In the genomic region with DNA sequence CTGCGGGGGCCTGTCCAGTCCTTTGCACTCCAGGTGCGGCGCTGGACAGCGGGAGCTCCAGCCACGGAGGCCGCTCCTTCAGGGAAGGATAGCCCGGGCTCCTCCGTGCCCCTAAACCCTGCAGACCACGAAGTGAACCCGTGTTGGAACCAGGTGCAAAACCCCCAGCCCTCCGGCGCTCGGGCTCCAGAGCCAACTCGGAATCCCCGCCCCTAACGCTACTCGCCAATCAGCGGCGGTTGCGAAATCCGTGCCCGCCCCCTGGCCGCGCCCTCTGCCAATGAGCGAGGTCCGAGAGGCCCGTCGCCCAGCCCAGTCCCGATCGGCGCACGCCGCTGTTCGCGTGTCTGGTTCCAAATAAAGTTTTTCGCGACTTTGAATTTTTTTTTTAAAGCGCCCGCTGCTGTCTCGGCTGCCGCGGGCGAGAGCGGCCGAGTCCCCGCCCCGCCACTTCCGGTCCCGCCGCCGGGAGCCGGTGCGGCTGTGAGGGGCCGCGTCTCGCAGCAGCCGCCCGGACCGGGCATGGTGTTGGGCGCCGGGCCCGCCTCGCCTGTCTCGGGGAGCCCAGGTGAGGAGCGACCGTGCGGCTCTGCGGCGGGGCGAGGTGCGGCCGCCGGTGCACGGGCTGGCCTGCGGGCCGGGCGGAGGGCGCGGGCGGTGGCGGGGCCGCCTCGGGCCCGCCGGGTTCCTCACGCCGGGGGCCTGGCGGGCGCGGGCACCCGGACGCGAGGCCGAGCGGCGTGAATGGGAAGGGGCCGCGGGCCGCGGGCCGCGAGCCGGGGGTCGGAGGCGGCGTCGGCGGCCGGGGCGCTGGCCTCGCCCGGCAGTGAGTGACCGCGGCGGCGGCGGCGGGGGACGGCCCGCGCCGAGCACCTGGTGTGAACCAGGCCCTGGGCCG, we compare ENCODE assay signal across 8 cellular contexts. TPM values are rescaled to one million over a fixed set of nuclear protein-coding genes. Genes with fewer than 3 reads are reported as not detected.
DNase-seq lines count a peak whose midpoint lies in the region; FAIRE-seq and TF ChIP-seq lines count a peak whose summit lies in the region.

A gene with protein sequence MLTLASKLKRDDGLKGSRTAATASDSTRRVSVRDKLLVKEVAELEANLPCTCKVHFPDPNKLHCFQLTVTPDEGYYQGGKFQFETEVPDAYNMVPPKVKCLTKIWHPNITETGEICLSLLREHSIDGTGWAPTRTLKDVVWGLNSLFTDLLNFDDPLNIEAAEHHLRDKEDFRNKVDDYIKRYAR (plus strand): TSS at position 450 of the 898 bp plus-strand sequence. CDS start 6,094 bp downstream, outside the sequence.

- no peaks in the 10 kb centered on the region for H3K36me3 ChIP-seq in Loucy (ENCODE audit: insufficient read depth, low read length)
- no peaks in the 10 kb centered on the region for H3K36me3 ChIP-seq in neural cell (ENCODE audit: insufficient read depth, low read length)
- no peaks in the 10 kb centered on the region for H3K36me3 ChIP-seq in stomach

- FAIRE-seq in H54 (lab: Jason Lieb, UNC) = no peak

- H3K4me2 ChIP-seq in Loucy (ENCODE audit: low read depth, low read length, poor library complexity, severe bottlenecking) (peak within 1 kb of the TSS; percentile 92), neural cell (ENCODE audit: low read length) (peak within 1 kb of the TSS; percentile 83)

- H3K4me3 ChIP-seq in Loucy (ENCODE audit: low read length, poor library complexity, severe bottlenecking) (peak within 1 kb of the TSS; percentile 87), neural cell (ENCODE audit: low read length) (peak within 1 kb of the TSS; percentile 91), stomach (peak within 1 kb of the TSS; percentile 72 to 94 (median 84))

- TF ChIP-seq EP300 in neural cell (conservative IDR thresholded peaks at IDR 0.05; ENCODE audit: poor library complexity, severe bottlenecking) (peak; percentile 61), stomach (IDR thresholded peaks at IDR 0.05) (no peak)

- peak within 1 kb of the TSS; percentile 94 for H2AFZ ChIP-seq in Loucy (ENCODE audit: low read length)
- H2AFZ ChIP-seq in neural cell (ENCODE audit: low read depth, low read length) = peak within 1 kb of the TSS; percentile 93

- H3K79me2 ChIP-seq in Loucy (ENCODE audit: insufficient read depth, low read length) = peaks cover 46% of the 10 kb centered on the region
- H3K79me2 ChIP-seq in neural cell (replicated peaks; ENCODE audit: insufficient read depth, low read length) = peaks cover 45% of the 10 kb centered on the region

- H3K27me3 ChIP-seq in Loucy (ENCODE audit: insufficient read depth, low read length, poor library complexity, severe bottlenecking) = no peaks in the 10 kb centered on the region
- H3K27me3 ChIP-seq in neural cell (ENCODE audit: insufficient read depth, low read depth, low read length) = no peaks in the 10 kb centered on the region
- H3K27me3 ChIP-seq in stomach = no peaks in the 10 kb centered on the region

- H3K27ac ChIP-seq in neural cell (ENCODE audit: low read length) = peak within 1 kb of the TSS; percentile 33
- peak within 1 kb of the TSS; percentile 64 to 85 (median 80) for H3K27ac ChIP-seq in stomach

- H4K20me1 ChIP-seq in Loucy (ENCODE audit: insufficient read depth, low read length, poor library complexity, severe bottlenecking) (peaks cover 29% of the 10 kb centered on the region), neural cell (ENCODE audit: insufficient read depth) (no peaks in the 10 kb centered on the region)

- H3K9me2 ChIP-seq in Loucy (replicated peaks; ENCODE audit: low read depth, low read length) (no peaks in the 10 kb centered on the region), neural cell (ENCODE audit: insufficient read depth, low read length) (no peaks in the 10 kb centered on the region)

- DNase-seq in ELF-1 (ENCODE audit: low read depth, low spot score) = peak; percentile 99
- DNase-seq in H54 (ENCODE audit: insufficient read length, low spot score) = peak; percentile 98
- peak; percentile 99 for DNase-seq in activated effector memory CD4-positive, alpha-beta T cell treated with anti-CD3 and anti-CD28 coated beads, Interleukin-2, amount 50 U/mL, for 16 hours
- peak; percentile 89 for DNase-seq in fibroblast of the conjunctiva (ENCODE audit: low read depth)
- DNase-seq in stomach = peak; percentile 98

- H3K9ac ChIP-seq in Loucy (ENCODE audit: low read depth, low read length, poor library complexity, severe bottlenecking) (peak within 1 kb of the TSS; percentile 76), neural cell (ENCODE audit: low read length) (peak within 1 kb of the TSS; percentile 77)

- TF ChIP-seq RAD21 in neural cell (conservative IDR thresholded peaks at IDR 0.05) = peak; percentile 35

- H3K4me1 ChIP-seq in Loucy (ENCODE audit: insufficient read depth, low read length, poor library complexity, severe bottlenecking) (peaks cover 30% of the 10 kb centered on the region), stomach (peaks cover 25 to 44% (median 37%) of the 10 kb centered on the region in 4 donors)

- H3F3A ChIP-seq in Loucy (ENCODE audit: low read depth) (no peaks in the 10 kb centered on the region), neural cell (ENCODE audit: insufficient read depth, low read length, poor library complexity, severe bottlenecking) (no peaks in the 10 kb centered on the region)

- 0% methylated on average over 41 to 123 of the region's 123 CpGs for WGBS in stomach, 5 donors

- no peak for TF ChIP-seq CTCF in Loucy (conservative IDR thresholded peaks at IDR 0.05; ENCODE audit: low read length)
- TF ChIP-seq CTCF in neural cell (IDR thresholded peaks at IDR 0.05; ENCODE audit: poor library complexity, severe bottlenecking) = no peak
- TF ChIP-seq CTCF in stomach (IDR thresholded peaks at IDR 0.05) = no peak

- H3K9me3 ChIP-seq in Loucy (ENCODE audit: insufficient read depth, low read depth, low read length) = no peaks in the 10 kb centered on the region; the same call in 1 of the 2 replicates
- H3K9me3 ChIP-seq in neural cell (ENCODE audit: low read length) = no peaks in the 10 kb centered on the region
- peaks cover 0 to 17% (median 14%) of the 10 kb centered on the region in 4 donors for H3K9me3 ChIP-seq in stomach

- TF ChIP-seq POLR2A in H54 (IDR thresholded peaks at IDR 0.05; ENCODE audit: low read depth, low read length) (peak; percentile 78; the same call in 1 of the 2 replicates), Raji (IDR thresholded peaks at IDR 0.05; ENCODE audit: insufficient read depth, low read depth, low read length) (peak; percentile 40), stomach (IDR thresholded peaks at IDR 0.05) (no peak)

- intact Hi-C loops in stomach (cut with DNase I; ENCODE audit: low total_unique reads) = no loop called here

TF ChIP-seq in neural cell, 6 proteins besides CTCF, POLR2A, EP300 and RAD21:
- no peak for TF ChIP-seq TAF1 (IDR thresholded peaks at IDR 0.05; ENCODE audit: low read depth)
- TF ChIP-seq MXI1 (conservative IDR thresholded peaks at IDR 0.05; ENCODE audit: poor library complexity, severe bottlenecking) = peak; percentile 88
- no peak for TF ChIP-seq EZH2 (IDR thresholded peaks at IDR 0.05; ENCODE audit: borderline replicate concordance, insufficient read depth, low read length, poor library complexity, severe bottlenecking)
- peak; percentile 85 for TF ChIP-seq POLR2AphosphoS5 (IDR thresholded peaks at IDR 0.05)
- peak; percentile 47 for TF ChIP-seq SMC3 (conservative IDR thresholded peaks at IDR 0.05; ENCODE audit: poor library complexity)
- TF ChIP-seq, protein P1, sequence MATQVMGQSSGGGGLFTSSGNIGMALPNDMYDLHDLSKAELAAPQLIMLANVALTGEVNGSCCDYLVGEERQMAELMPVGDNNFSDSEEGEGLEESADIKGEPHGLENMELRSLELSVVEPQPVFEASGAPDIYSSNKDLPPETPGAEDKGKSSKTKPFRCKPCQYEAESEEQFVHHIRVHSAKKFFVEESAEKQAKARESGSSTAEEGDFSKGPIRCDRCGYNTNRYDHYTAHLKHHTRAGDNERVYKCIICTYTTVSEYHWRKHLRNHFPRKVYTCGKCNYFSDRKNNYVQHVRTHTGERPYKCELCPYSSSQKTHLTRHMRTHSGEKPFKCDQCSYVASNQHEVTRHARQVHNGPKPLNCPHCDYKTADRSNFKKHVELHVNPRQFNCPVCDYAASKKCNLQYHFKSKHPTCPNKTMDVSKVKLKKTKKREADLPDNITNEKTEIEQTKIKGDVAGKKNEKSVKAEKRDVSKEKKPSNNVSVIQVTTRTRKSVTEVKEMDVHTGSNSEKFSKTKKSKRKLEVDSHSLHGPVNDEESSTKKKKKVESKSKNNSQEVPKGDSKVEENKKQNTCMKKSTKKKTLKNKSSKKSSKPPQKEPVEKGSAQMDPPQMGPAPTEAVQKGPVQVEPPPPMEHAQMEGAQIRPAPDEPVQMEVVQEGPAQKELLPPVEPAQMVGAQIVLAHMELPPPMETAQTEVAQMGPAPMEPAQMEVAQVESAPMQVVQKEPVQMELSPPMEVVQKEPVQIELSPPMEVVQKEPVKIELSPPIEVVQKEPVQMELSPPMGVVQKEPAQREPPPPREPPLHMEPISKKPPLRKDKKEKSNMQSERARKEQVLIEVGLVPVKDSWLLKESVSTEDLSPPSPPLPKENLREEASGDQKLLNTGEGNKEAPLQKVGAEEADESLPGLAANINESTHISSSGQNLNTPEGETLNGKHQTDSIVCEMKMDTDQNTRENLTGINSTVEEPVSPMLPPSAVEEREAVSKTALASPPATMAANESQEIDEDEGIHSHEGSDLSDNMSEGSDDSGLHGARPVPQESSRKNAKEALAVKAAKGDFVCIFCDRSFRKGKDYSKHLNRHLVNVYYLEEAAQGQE (IDR thresholded peaks at IDR 0.05; ENCODE audit: borderline replicate concordance) = no peak

RNA-seq across cellular contexts. Expression of the gene that starts here (rescaled TPM):
- 65.7 and 94.1 TPM in 2 replicates for polyA plus RNA-seq in neural cell
- polyA minus RNA-seq in neural cell = 51.4 and 80.1 TPM in 2 replicates
- total RNA-seq in stomach = 10 to 100 TPM in 3 of 5 donors, 1 to 10 TPM in 1, not detected in 1; 6.4 to 87.0 (median 28.8) TPM
- polyA plus RNA-seq in stomach = 10 to 100 TPM; 44.9 to 63.1 (median 60.2) TPM

Comparison
In these comparisons a context has a peak if more than half of its experiments do, and no peak if none do; other contexts are left out.
1. Peak in every context shown above with its lines: DNase-seq, H3K4me3 ChIP-seq and H3K27ac ChIP-seq.
2. POLR2A ChIP-seq: peak in H54 (single experiment) and Raji (single experiment); none in stomach (0 of 4).